ENCODE assay signal across 18 cellular contexts in the genomic region with DNA sequence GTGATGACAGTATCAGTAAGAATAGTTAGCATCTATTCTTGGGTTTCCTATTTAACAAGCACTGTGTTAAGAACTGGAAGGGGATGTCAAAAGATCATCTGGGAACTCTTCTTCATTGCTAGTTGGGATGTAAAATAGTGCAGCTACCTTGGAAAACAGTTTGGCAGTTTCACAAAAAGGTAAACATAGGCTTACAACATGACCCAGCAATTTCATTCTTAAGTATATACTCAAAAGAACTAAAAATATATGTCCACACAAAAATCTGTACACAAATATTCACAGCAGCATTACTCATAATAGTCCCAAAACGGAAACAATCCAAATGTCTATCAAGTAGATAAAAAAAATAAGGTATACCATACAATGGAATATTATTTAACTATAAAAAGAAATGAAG.
"Had no signal": no experiment of that assay in that cellular context is flagged by ENCODE, and none has a peak within 500 bp of the region (broad histone marks: within the 10 kb centered on the region; RNA-seq: fewer than 3 reads in every experiment).

No MANE protein-coding gene starts in this region.

- H3K4me1 ChIP-seq: esophagus squamous epithelium, gastroesophageal sphincter, sigmoid colon had no signal

- H3K27me3 Mint-ChIP-seq: dendritic cell treated with granulocyte-macrophage colony-stimulating factor and Interleukin-4, amounts not matched to agents 40 ng/mL and 50 ng/mL, for 4 days; effector memory CD8-positive, alpha-beta T cell; naive thymus-derived CD8-positive, alpha-beta T cell had no signal

- H3K4me3 Mint-ChIP-seq: dendritic cell treated with granulocyte-macrophage colony-stimulating factor and Interleukin-4, amounts not matched to agents 40 ng/mL and 50 ng/mL, for 4 days; effector memory CD8-positive, alpha-beta T cell had no signal

- H3K36me3 ChIP-seq: esophagus squamous epithelium, gastroesophageal sphincter, neutrophil, sigmoid colon, stomach had no signal

- H3K27me3 ChIP-seq: esophagus squamous epithelium, gastroesophageal sphincter, neutrophil, sigmoid colon, stomach had no signal

- FAIRE-seq: colon, small intestine had no signal

- H3K4me3 ChIP-seq: esophagus squamous epithelium, gastroesophageal sphincter, mucosa of descending colon, sigmoid colon, stomach had no signal

- H3K9me3 Mint-ChIP-seq: effector memory CD8-positive, alpha-beta T cell had no signal

- ATAC-seq: effector memory CD8-positive, alpha-beta T cell; gastroesophageal sphincter; mucosa of descending colon; naive thymus-derived CD8-positive, alpha-beta T cell had no signal

- H3K27ac Mint-ChIP-seq: dendritic cell treated with granulocyte-macrophage colony-stimulating factor and Interleukin-4, amounts not matched to agents 40 ng/mL and 50 ng/mL, for 4 days; effector memory CD8-positive, alpha-beta T cell had no signal

- H3K9me3 ChIP-seq: esophagus squamous epithelium, gastroesophageal sphincter, mucosa of descending colon, neutrophil, sigmoid colon, stomach had no signal

- DNase-seq: effector memory CD8-positive, alpha-beta T cell; esophagus squamous epithelium; glutamatergic neuron; islet precursor cell; mammary epithelial cell; mucosa of descending colon; naive thymus-derived CD8-positive, alpha-beta T cell; posterior cingulate gyrus; sigmoid colon; small intestine; stimulated activated CD4-positive, alpha-beta T cell treated with anti-CD3 and anti-CD28 coated beads, Interleukin-12 subunit alpha, Interleukin-12 subunit beta, amount 100 ng/mL, for 4 hours; stimulated activated naive CD4-positive, alpha-beta T cell; stomach; trophoblast cell had no signal

- H3K27ac ChIP-seq: esophagus squamous epithelium, gastroesophageal sphincter, neutrophil, sigmoid colon, stomach had no signal
